In the genomic region with DNA sequence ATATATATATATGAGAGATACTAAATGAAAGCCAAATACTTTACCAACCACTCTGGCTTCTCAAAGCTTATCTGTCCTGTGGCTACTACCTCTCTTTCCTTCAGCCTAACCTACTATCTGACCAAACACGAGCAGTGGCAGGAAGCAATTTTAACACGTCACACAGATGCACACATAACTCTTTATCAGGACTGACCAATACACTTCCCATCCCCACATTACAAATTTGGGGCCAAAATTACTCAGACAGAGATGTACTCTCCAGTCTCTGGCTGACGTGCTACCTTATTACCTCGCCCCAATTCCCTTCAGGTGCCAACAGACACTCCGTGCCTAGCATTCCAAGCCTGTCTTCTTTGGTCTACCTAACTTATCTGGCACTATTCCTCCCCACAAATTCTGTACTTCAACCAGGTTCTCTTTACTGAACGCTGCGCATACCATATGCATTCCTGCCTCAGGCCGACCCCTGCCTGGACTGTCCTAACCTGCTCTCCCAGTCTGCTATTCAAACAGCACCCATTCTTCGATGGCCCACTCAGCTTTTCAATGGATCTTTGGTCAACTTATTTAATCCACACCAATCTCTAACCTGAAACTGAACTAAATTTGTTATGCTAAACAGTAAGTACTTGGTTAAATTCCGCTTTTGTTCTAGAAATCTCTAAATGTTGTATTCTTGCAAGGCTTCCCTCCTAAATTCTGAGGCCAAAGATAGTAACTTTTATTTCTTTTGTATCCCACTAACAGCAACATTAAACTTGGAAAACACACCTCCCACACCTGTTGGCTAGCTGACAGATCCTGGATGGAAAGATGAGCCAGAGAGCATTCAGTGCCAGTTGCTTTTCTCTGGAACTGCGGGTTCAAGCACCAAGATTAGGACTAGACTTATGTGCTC, we compare ENCODE assay signal across 1 cellular context.
A peak's percentile ranks its signal among the peaks of the same experiment; 100 is the strongest.
TF ChIP-seq lines count a peak whose summit lies in the region.

No MANE protein-coding gene starts in this region.

TF ChIP-seq in H1, 55 proteins besides CTCF, POLR2A, EP300 and RAD21:
- TF ChIP-seq TEAD4 (IDR thresholded peaks at IDR 0.05; ENCODE audit: low read depth, low read length), result peak; percentile 91
- peak; percentile 69; the same call in 1 of the 2 replicates for TF ChIP-seq RBBP5 (IDR thresholded peaks at IDR 0.05; ENCODE audit: borderline replicate concordance, low read depth, low read length)
- peak; percentile 24 for TF ChIP-seq ASH2L (IDR thresholded peaks at IDR 0.05; ENCODE audit: low read length)
- no peak for TF ChIP-seq FOSL1 (IDR thresholded peaks at IDR 0.05; ENCODE audit: insufficient read depth, low read depth, low read length)
- peak; percentile 38; the same call in 1 of the 2 replicates for TF ChIP-seq SP1 (IDR thresholded peaks at IDR 0.05; ENCODE audit: low read depth, low read length)
- TF ChIP-seq RXRA (IDR thresholded peaks at IDR 0.05; ENCODE audit: insufficient read depth, low read depth, low read length), result no peak
- no peak for TF ChIP-seq TAF1 (IDR thresholded peaks at IDR 0.05; ENCODE audit: low read depth, low read length)
- no peak for TF ChIP-seq POU5F1 (IDR thresholded peaks at IDR 0.05; ENCODE audit: low read depth, low read length)
- TF ChIP-seq NANOG (IDR thresholded peaks at IDR 0.05; ENCODE audit: insufficient read depth, low read depth, low read length, poor library complexity, severe bottlenecking), result peak; percentile 45
TF ChIP-seq in H1: peak in this region for 5.
